ENCODE assay signal across 3 cellular contexts in genomic region chr10:116689744-116690143, GRCh38.
A peak's percentile ranks its signal among the peaks of the same experiment; 100 is the strongest.
TF ChIP-seq lines count a peak whose summit lies in the region.

No MANE protein-coding gene starts in this region.

TF ChIP-seq in HEK293, 187 proteins besides CTCF, POLR2A, EP300 and RAD21:
- TF ChIP-seq ZNF132 (tag by site-specific recombination; IDR thresholded peaks at IDR 0.05; ENCODE audit: borderline replicate concordance) (no peak), ZNF214 (tag by site-specific recombination; IDR thresholded peaks at IDR 0.05; ENCODE audit: borderline replicate concordance) (no peak), ZNF830 (tag by site-specific recombination; IDR thresholded peaks at IDR 0.05; ENCODE audit: low read depth) (no peak), ZNF10 (tag by site-specific recombination; IDR thresholded peaks at IDR 0.05) (peak; percentile 99), ZSCAN30 (tag by site-specific recombination; IDR thresholded peaks at IDR 0.05) (no peak), ZFP41 (tag by site-specific recombination; IDR thresholded peaks at IDR 0.05; ENCODE audit: borderline replicate concordance) (no peak)

TF ChIP-seq in K562, 482 proteins besides CTCF, POLR2A, EP300 and RAD21 (continues in another document):
- TF ChIP-seq PKNOX1 (IDR thresholded peaks at IDR 0.05) (no peak), ZNF134 (CRISPR knock-in tag; conservative IDR thresholded peaks at IDR 0.05) (peak; percentile 96), DDX20 (tag; IDR thresholded peaks at IDR 0.05; ENCODE audit: low read depth) (no peak), PPARD (CRISPR knock-in tag; IDR thresholded peaks at IDR 0.05) (no peak), ETV1 (tag; conservative IDR thresholded peaks at IDR 0.05; ENCODE audit: low read depth) (no peak), FOSL1 (tag; conservative IDR thresholded peaks at IDR 0.05) (no peak), ZNF280B (CRISPR knock-in tag; IDR thresholded peaks at IDR 0.05) (no peak), STAT6 (CRISPR knock-in tag; IDR thresholded peaks at IDR 0.05) (no peak), ELF2 (CRISPR knock-in tag; IDR thresholded peaks at IDR 0.05) (no peak), MAX (CRISPR knock-in tag; IDR thresholded peaks at IDR 0.05) (no peak), ETS1 (conservative IDR thresholded peaks at IDR 0.05; ENCODE audit: control insufficient read depth, low read depth, low read length) (no peak), GTF2B (IDR thresholded peaks at IDR 0.05; ENCODE audit: extremely low read depth, insufficient read length) (no peak), CTCFL (IDR thresholded peaks at IDR 0.05; ENCODE audit: borderline replicate concordance, insufficient read depth, low read depth, low read length, poor library complexity, severe bottlenecking) (no peak)

TF ChIP-seq in H1, 55 proteins besides CTCF, POLR2A, EP300 and RAD21:
- TF ChIP-seq E2F6 (IDR thresholded peaks at IDR 0.05) (no peak), KDM1A (IDR thresholded peaks at IDR 0.05; ENCODE audit: borderline replicate concordance, low read length) (0 out of 2 replicates have a peak, but pooled peaks have one; percentile 51)
